In the genomic region with DNA sequence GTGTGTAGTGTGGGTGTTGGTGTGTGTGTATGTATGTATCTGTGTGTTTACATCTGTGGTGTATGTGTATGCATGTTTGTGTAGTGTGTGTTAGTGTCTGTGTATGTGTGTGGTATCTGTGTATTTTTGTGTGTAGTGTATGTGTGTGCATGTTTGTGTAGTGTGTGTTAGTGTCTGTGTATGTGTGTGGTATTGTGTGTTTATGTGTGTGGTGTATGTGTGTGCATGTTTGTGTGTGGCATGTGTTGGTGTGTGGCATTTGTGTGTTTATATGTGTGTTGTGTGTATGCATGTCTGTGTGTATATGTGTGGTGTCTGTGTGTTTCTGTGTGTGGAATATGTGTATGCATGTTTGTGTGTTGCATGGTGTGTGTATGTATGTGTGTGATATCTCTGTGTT, we compare ENCODE assay signal across 25 cellular contexts.
"Had no signal": no experiment of that assay in that cellular context is flagged by ENCODE, and none has a peak within 500 bp of the region (broad histone marks: within the 10 kb centered on the region; RNA-seq: fewer than 3 reads in every experiment).

No MANE protein-coding gene starts in this region.

- H3K27ac Mint-ChIP-seq: mesothelial cell of epicardium; naive thymus-derived CD4-positive, alpha-beta T cell; natural killer cell treated with Interleukin-12 subunit alpha and Interleukin-12 subunit beta and Interleukin-15 and Interleukin-18, amount 100 ng/mL, for 72 hours; stimulated activated effector memory CD8-positive, alpha-beta T cell treated with anti-CD3 and anti-CD28 coated beads, Interleukin-12 subunit alpha, Interleukin-12 subunit beta, amount 100 ng/mL, for 72 hours; stimulated activated naive CD8-positive, alpha-beta T cell treated with anti-CD3 and anti-CD28 coated beads, Interleukin-15, Interleukin-2, amounts not matched to agents 100 ng/mL and 50 ng/mL, for 24 hours; type B pancreatic cell had no signal

- H3K4me3 Mint-ChIP-seq: mesothelial cell of epicardium; naive thymus-derived CD4-positive, alpha-beta T cell; natural killer cell treated with Interleukin-12 subunit alpha and Interleukin-12 subunit beta and Interleukin-15 and Interleukin-18, amount 100 ng/mL, for 72 hours; stimulated activated effector memory CD8-positive, alpha-beta T cell treated with anti-CD3 and anti-CD28 coated beads, Interleukin-12 subunit alpha, Interleukin-12 subunit beta, amount 100 ng/mL, for 72 hours; stimulated activated naive CD8-positive, alpha-beta T cell treated with anti-CD3 and anti-CD28 coated beads, Interleukin-15, Interleukin-2, amounts not matched to agents 100 ng/mL and 50 ng/mL, for 24 hours; type B pancreatic cell had no signal

- H3K4me3 ChIP-seq: hepatocyte, left ventricle myocardium inferior, lung, mucosa of descending colon, pancreas, prostate gland, sigmoid colon, spleen, suprapubic skin, tibial nerve had no signal

- DNase-seq: islet precursor cell; left ventricle myocardium inferior; mesendoderm; mucosa of descending colon; naive thymus-derived CD4-positive, alpha-beta T cell; nucleus accumbens; posterior cingulate gyrus; retina; right cardiac atrium; sigmoid colon; small intestine; spleen; stimulated activated CD4-positive, alpha-beta T cell treated with anti-CD3 and anti-CD28 coated beads, Interleukin-4, amount 100 ng/mL, for 24 hours; stimulated activated naive CD4-positive, alpha-beta T cell had no signal

- H3K36me3 ChIP-seq: left ventricle myocardium inferior, pancreas, prostate gland, sigmoid colon, spleen, suprapubic skin, tibial nerve had no signal

- H3K4me1 ChIP-seq: pancreas, prostate gland had no signal

- H2AFZ ChIP-seq: hepatocyte had no signal

- H3K27me3 ChIP-seq: hepatocyte, sigmoid colon had no signal

- ATAC-seq: mucosa of descending colon; naive thymus-derived CD4-positive, alpha-beta T cell; pancreas; right cardiac atrium; stimulated activated effector memory CD8-positive, alpha-beta T cell treated with anti-CD3 and anti-CD28 coated beads, Interleukin-12 subunit alpha, Interleukin-12 subunit beta, amount 100 ng/mL, for 72 hours had no signal

- H3K4me2 ChIP-seq: hepatocyte had no signal

- H3K27ac ChIP-seq: hepatocyte, left ventricle myocardium inferior, pancreas, prostate gland, sigmoid colon, spleen, suprapubic skin, tibial nerve had no signal

- FAIRE-seq: pancreas, small intestine had no signal

- H3K36me3 Mint-ChIP-seq: mesothelial cell of epicardium; naive thymus-derived CD4-positive, alpha-beta T cell; natural killer cell treated with Interleukin-12 subunit alpha and Interleukin-12 subunit beta and Interleukin-15 and Interleukin-18, amount 100 ng/mL, for 72 hours; stimulated activated effector memory CD8-positive, alpha-beta T cell treated with anti-CD3 and anti-CD28 coated beads, Interleukin-12 subunit alpha, Interleukin-12 subunit beta, amount 100 ng/mL, for 72 hours; type B pancreatic cell had no signal

- H3K9me3 ChIP-seq: left ventricle myocardium inferior, mucosa of descending colon, pancreas, prostate gland, sigmoid colon, spleen, suprapubic skin, tibial nerve had no signal

- H3K9me3 Mint-ChIP-seq: mesothelial cell of epicardium; naive thymus-derived CD4-positive, alpha-beta T cell; natural killer cell treated with Interleukin-12 subunit alpha and Interleukin-12 subunit beta and Interleukin-15 and Interleukin-18, amount 100 ng/mL, for 72 hours; stimulated activated effector memory CD8-positive, alpha-beta T cell treated with anti-CD3 and anti-CD28 coated beads, Interleukin-12 subunit alpha, Interleukin-12 subunit beta, amount 100 ng/mL, for 72 hours; stimulated activated naive CD8-positive, alpha-beta T cell treated with anti-CD3 and anti-CD28 coated beads, Interleukin-15, Interleukin-2, amounts not matched to agents 100 ng/mL and 50 ng/mL, for 24 hours; type B pancreatic cell had no signal

- H3K79me2 ChIP-seq: hepatocyte had no signal
